Comparison of ENCODE assay signal across 9 cellular contexts in the genomic region with DNA sequence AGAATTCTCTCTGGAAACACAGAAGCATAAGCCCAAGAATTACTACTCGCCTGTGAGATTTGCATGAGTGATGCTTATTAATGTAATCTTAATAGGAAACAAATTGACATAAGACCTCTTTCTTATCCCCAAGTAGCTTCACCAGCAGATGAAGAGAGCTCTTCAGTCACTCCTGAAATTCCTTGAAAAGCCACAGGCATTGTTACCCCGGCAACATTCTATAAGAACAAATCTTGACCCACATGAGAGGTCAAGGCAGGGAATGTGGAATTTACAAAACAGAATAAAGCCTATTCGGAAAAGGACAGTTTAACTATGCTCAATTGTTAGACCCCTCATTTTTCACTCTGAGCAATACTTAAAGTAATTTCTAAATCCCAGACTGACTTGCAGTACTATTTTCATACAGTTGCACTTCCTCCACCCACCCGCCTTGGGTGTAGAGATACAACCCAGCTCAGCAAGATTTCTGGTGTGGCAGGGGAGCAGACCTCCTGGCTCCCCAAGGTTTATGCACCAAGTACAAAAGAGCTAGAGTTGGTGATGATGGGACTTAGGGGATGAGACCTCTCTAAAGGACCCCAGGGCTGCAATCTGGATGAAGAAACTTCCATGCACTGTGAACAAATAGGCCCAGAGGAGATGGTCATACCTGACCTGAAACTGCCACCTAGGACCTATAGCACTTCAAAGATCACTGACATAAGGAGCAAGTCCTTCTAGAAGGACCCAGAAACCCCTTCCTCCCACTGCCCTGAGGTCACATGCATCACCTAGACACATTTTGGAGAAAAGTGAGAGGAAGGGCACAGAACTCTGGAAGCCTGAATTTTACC.
DNase-seq lines count a peak whose midpoint lies in the region; ATAC-seq lines count a peak whose summit lies in the region.
"Had no signal": no experiment of that assay in that cellular context is flagged by ENCODE, and none has a peak within 500 bp of the region (broad histone marks: within the 10 kb centered on the region; RNA-seq: fewer than 3 reads in every experiment).

No MANE protein-coding gene starts in this region.

- no peak overlapping the region for H3K4me3 Mint-ChIP-seq in stimulated activated memory B cell treated with anti-CD40 and anti-IgM and Interleukin-4, amounts not matched to agents 10 μg/mL and 1 μg/mL and 100 μg/mL, for 72 hours
- H3K4me3 Mint-ChIP-seq: IgD-negative memory B cell had no signal

- no peaks in the 10 kb centered on the region for H3K27me3 ChIP-seq in NT2/D1 (ENCODE audit: insufficient read depth, insufficient read length)

- DNase-seq in NT2/D1 (ENCODE audit: low read depth, low spot score) (peak; percentile 6), occipital lobe (lab: John Stamatoyannopoulos, UW) (no peak), NCI-H2081 treated with DMSO at 0.1 percent for 48 hours (lab: John Stamatoyannopoulos, UW) (no peak), HT-29 (ENCODE audit: low spot score) (no peak)

- H3K27ac Mint-ChIP-seq in stimulated activated memory B cell treated with anti-CD40 and anti-IgM and Interleukin-4, amounts not matched to agents 10 μg/mL and 1 μg/mL and 100 μg/mL, for 72 hours: peak overlapping the region; percentile 25
- H3K27ac Mint-ChIP-seq: IgD-negative memory B cell, progenitor cell of endocrine pancreas had no signal

- H3K4me1 Mint-ChIP-seq in stimulated activated memory B cell treated with anti-CD40 and anti-IgM and Interleukin-4, amounts not matched to agents 10 μg/mL and 1 μg/mL and 100 μg/mL, for 72 hours: peaks cover 29% of the 10 kb centered on the region

- no peak overlapping the region for H3K9ac ChIP-seq in NT2/D1 (ENCODE audit: insufficient read length, low read depth)

- no peak overlapping the region for H3K4me3 ChIP-seq in NT2/D1 (ENCODE audit: insufficient read length, low read depth)

- no peaks in the 10 kb centered on the region for H3K4me1 ChIP-seq in NT2/D1 (ENCODE audit: insufficient read depth, insufficient read length)

- no peaks in the 10 kb centered on the region for H3K9me3 ChIP-seq in NT2/D1 (ENCODE audit: insufficient read depth, low read length)

- no peaks in the 10 kb centered on the region for H3K27me3 Mint-ChIP-seq in stimulated activated memory B cell treated with anti-CD40 and anti-IgM and Interleukin-4, amounts not matched to agents 10 μg/mL and 1 μg/mL and 100 μg/mL, for 72 hours
- H3K27me3 Mint-ChIP-seq: IgD-negative memory B cell, progenitor cell of endocrine pancreas had no signal

- no peaks in the 10 kb centered on the region for H3K36me3 ChIP-seq in NT2/D1 (ENCODE audit: insufficient read depth, insufficient read length, low read length)

- H3K36me3 Mint-ChIP-seq in stimulated activated memory B cell treated with anti-CD40 and anti-IgM and Interleukin-4, amounts not matched to agents 10 μg/mL and 1 μg/mL and 100 μg/mL, for 72 hours: no peaks in the 10 kb centered on the region

- ATAC-seq in GM19351 (IDR thresholded peaks at IDR 0.05; ENCODE audit: unreplicated experiment): peak; percentile 99
- peak; percentile 97 for ATAC-seq in HG02884 (IDR thresholded peaks at IDR 0.05; ENCODE audit: unreplicated experiment)
- ATAC-seq in stimulated activated memory B cell treated with anti-CD40 and anti-IgM and Interleukin-4, amounts not matched to agents 10 μg/mL and 1 μg/mL and 100 μg/mL, for 72 hours: peak; percentile 91

- H3K9me3 Mint-ChIP-seq in stimulated activated memory B cell treated with anti-CD40 and anti-IgM and Interleukin-4, amounts not matched to agents 10 μg/mL and 1 μg/mL and 100 μg/mL, for 72 hours: no peaks in the 10 kb centered on the region
- H3K9me3 Mint-ChIP-seq: IgD-negative memory B cell had no signal
